In the genomic region with DNA sequence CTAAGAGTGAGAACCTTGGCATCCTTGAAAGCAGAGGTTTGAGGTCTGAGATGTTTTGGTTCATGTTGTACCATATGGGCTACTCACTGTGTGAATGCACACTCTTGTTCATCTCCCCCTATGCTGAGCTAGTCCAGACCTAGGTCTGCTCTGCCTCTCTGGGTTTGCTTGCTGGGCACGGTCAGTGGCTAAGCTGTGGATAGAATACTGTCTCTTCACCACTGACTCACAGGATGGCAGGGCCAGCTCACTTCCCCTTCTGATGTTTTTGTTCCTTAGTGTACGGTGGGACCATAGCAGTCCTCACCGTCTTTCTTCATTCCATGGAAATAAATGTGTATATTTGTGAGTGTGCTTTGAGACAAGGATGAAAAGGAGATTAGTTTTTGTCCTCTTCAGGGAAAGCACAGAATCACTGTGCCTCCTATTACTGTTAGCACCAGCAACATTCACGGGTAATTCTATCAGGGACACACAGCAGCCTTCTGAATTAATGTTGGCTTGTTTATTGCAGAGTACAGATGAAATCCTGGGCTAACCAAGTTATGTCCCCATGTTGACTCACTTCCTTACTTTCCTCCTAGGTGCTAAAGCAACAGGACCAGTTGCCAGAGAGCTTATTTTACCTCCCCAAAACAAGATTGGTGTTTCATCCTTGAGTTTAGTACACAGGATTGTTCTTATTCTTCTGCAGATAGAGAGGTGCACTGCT, we compare ENCODE assay signal across 9 cellular contexts. TPM values are rescaled to one million over a fixed set of nuclear protein-coding genes. Genes with fewer than 3 reads are reported as not detected.
DNase-seq lines count a peak whose midpoint lies in the region; ATAC-seq and TF ChIP-seq lines count a peak whose summit lies in the region.
"Had no signal": no experiment of that assay in that cellular context is flagged by ENCODE, and none has a peak within 500 bp of the region (broad histone marks: within the 10 kb centered on the region; RNA-seq: fewer than 3 reads in every experiment).

No MANE protein-coding gene starts in this region.

- no peak overlapping the region for H3K4me3 ChIP-seq in RWPE2 (ENCODE audit: severe bottlenecking)
- H3K4me3 ChIP-seq in fibroblast of lung (replicated peaks in 1 of 4; ENCODE audit: control extremely low read depth in 1 of 4, insufficient read depth in 1 of 4, low read depth in 3 of 4, low read length in 4 of 4), result no peak overlapping the region

- H3K27me3 Mint-ChIP-seq in HFFc6 (ENCODE audit: insufficient read depth), result no peaks in the 10 kb centered on the region; the same call in 1 of the 2 replicates
- H3K27me3 Mint-ChIP-seq in naive thymus-derived CD8-positive, alpha-beta T cell, result no peaks in the 10 kb centered on the region

- peak overlapping the region; percentile 54 for H3K27ac ChIP-seq in RWPE2 (ENCODE audit: poor library complexity, severe bottlenecking)
- H3K27ac ChIP-seq in fibroblast of lung (ENCODE audit: insufficient read depth, low read length), result no peak overlapping the region

- POLR2A ChIA-PET in naive thymus-derived CD8-positive, alpha-beta T cell (lab: Charles Lee), result no interaction called here

- TF ChIP-seq CTCF in HFFc6 (IDR thresholded peaks at IDR 0.05) (no peak), RWPE2 (IDR thresholded peaks at IDR 0.05; ENCODE audit: poor library complexity, severe bottlenecking) (no peak), fibroblast of lung (conservative IDR thresholded peaks at IDR 0.05 in 1 of 2, IDR thresholded peaks at IDR 0.05 in 1 of 2; ENCODE audit: low read depth in 1 of 2, low read length in 2 of 2) (no peak)

- no peaks in the 10 kb centered on the region for H3K36me3 Mint-ChIP-seq in HFFc6 (ENCODE audit: low read depth)
- H3K36me3 Mint-ChIP-seq in naive thymus-derived CD8-positive, alpha-beta T cell, result no peaks in the 10 kb centered on the region

- no peaks in the 10 kb centered on the region for H3K27me3 ChIP-seq in RWPE2 (ENCODE audit: insufficient read depth, poor library complexity, severe bottlenecking)
- no peaks in the 10 kb centered on the region for H3K27me3 ChIP-seq in fibroblast of lung (ENCODE audit: control insufficient read depth, insufficient read depth, low read length)

- H3K79me2 ChIP-seq in fibroblast of lung (ENCODE audit: control insufficient read depth, insufficient read depth, low read length), result no peaks in the 10 kb centered on the region

- H4K20me1 ChIP-seq in fibroblast of lung (ENCODE audit: control insufficient read depth, extremely low read depth, insufficient read depth, low read length), result no peaks in the 10 kb centered on the region

- no peaks in the 10 kb centered on the region for H3K9me3 ChIP-seq in RWPE2 (ENCODE audit: severe bottlenecking)
- H3K9me3 ChIP-seq in fibroblast of lung (ENCODE audit: control insufficient read depth, insufficient read depth, low read depth, low read length), result no peaks in the 10 kb centered on the region

- H3K36me3 ChIP-seq in RWPE2 (ENCODE audit: low read depth) (no peaks in the 10 kb centered on the region), fibroblast of lung (ENCODE audit: control insufficient read depth, insufficient read depth, low read length) (no peaks in the 10 kb centered on the region)

- H3K4me1 ChIP-seq in RWPE2 (ENCODE audit: insufficient read depth, poor library complexity, severe bottlenecking) (peaks cover 18% of the 10 kb centered on the region), fibroblast of lung (ENCODE audit: control insufficient read depth, extremely low read depth, insufficient read depth, low read length) (no peaks in the 10 kb centered on the region)

- peak overlapping the region; percentile 79 for H3K27ac Mint-ChIP-seq in HFFc6
- peak overlapping the region in 3 of 10 donors; percentile 11 to 44 (median 23) for H3K27ac Mint-ChIP-seq in naive thymus-derived CD8-positive, alpha-beta T cell

- peaks cover 12% of the 10 kb centered on the region for H3K4me1 Mint-ChIP-seq in HFFc6 (ENCODE audit: low read depth)
- H3K4me1 Mint-ChIP-seq in naive thymus-derived CD8-positive, alpha-beta T cell, result peaks cover 0 to 16% (median 8%) of the 10 kb centered on the region in 4 donors

- H3K9ac ChIP-seq in fibroblast of lung (ENCODE audit: insufficient read depth, low read length), result no peak overlapping the region

- no peak overlapping the region for H2AFZ ChIP-seq in fibroblast of lung (ENCODE audit: low read length)

- DNase-seq in HFFc6 (peak; percentile 19), RWPE2 (ENCODE audit: low spot score) (no peak), fibroblast of lung (ENCODE audit: low read depth in 2 of 2) (peak; percentile 14 to 28), renal cortical epithelial cell (ENCODE audit: low read depth) (peak; percentile 63), NCI-H526 treated with DMSO at 0.1 percent for 48 hours (lab: John Stamatoyannopoulos, UW) (no peak)
- no peak for DNase-seq in naive thymus-derived CD8-positive, alpha-beta T cell
- DNase-seq: activated CD8-positive, alpha-beta memory T cell treated with anti-CD3 and anti-CD28 coated beads for 24 hours; occipital lobe had no signal

- H3K9me3 Mint-ChIP-seq in HFFc6, result no peaks in the 10 kb centered on the region
- H3K9me3 Mint-ChIP-seq in naive thymus-derived CD8-positive, alpha-beta T cell, result no peaks in the 10 kb centered on the region

- H3K4me2 ChIP-seq in fibroblast of lung (ENCODE audit: extremely low read depth, insufficient read depth, low read length), result no peak overlapping the region

- peak; percentile 77 for ATAC-seq in RWPE2 (ENCODE audit: low read depth)
- no peak for ATAC-seq in HG02973 (IDR thresholded peaks at IDR 0.05; ENCODE audit: unreplicated experiment)
- ATAC-seq in naive thymus-derived CD8-positive, alpha-beta T cell, result no peak

- peak overlapping the region; percentile 55; the same call in 1 of the 2 replicates for H3K4me3 Mint-ChIP-seq in HFFc6
- H3K4me3 Mint-ChIP-seq in naive thymus-derived CD8-positive, alpha-beta T cell, result no peak overlapping the region

RNA-seq across cellular contexts. Expression of gene IVNS1ABP, which starts 56.9 kb away (rescaled TPM):
- 10 to 100 TPM; 34.1 to 52.4 (median 41.2) TPM for total RNA-seq in HFFc6 (2021; fragmentation: NEBNext Ultra II Directional; extraction: Animal tissue kit (Norgen Biotek cat#: 25700))
- 20.0 and 23.8 TPM in 2 replicates for total RNA-seq in fibroblast of lung
- polyA plus RNA-seq in fibroblast of lung, result 17.8 and 25.4 TPM in 2 replicates
- polyA plus RNA-seq in fibroblast of lung (2012), result 12.1 and 17.6 TPM in 2 replicates
- 12.6 and 31.5 TPM in 2 replicates for polyA minus RNA-seq in fibroblast of lung (ENCODE audit: low replicate concordance)
- total RNA-seq in renal cortical epithelial cell, result 130 and 565 TPM in 2 replicates
- total RNA-seq in naive thymus-derived CD8-positive, alpha-beta T cell, result 100 to 1,000 TPM; 160 to 164 TPM
- polyA plus RNA-seq in naive thymus-derived CD8-positive, alpha-beta T cell, result 10 to 100 TPM; 44.8 to 55.1 (median 48.5) TPM

Comparison
In these comparisons a context has a peak if more than half of its experiments do, and no peak if none do; other contexts are left out.
1. DNase-seq: peak in HFFc6 (single experiment), fibroblast of lung (2 of 2) and renal cortical epithelial cell (single experiment); none in RWPE2 (single experiment), naive thymus-derived CD8-positive, alpha-beta T cell (0 of 10) and NCI-H526 treated with DMSO at 0.1 percent for 48 hours (single experiment).